Comparison of ENCODE assay signal across 1 cellular context in genomic region chr7:108062250-108063014, GRCh38.
TF ChIP-seq lines count a peak whose summit lies in the region.

No MANE protein-coding gene starts in this region.

TF ChIP-seq in SK-N-SH, 30 proteins besides CTCF, POLR2A, EP300 and RAD21 (continued from another document):
- TF ChIP-seq RXRA (IDR thresholded peaks at IDR 0.05; ENCODE audit: borderline replicate concordance, low read depth) (no peak), FOSL2 (IDR thresholded peaks at IDR 0.05; ENCODE audit: borderline replicate concordance, low read depth) (peak; percentile 16; the same call in 1 of the 2 replicates), TCF12 (IDR thresholded peaks at IDR 0.05) (peak; percentile 77)
- TF ChIP-seq, protein P1, sequence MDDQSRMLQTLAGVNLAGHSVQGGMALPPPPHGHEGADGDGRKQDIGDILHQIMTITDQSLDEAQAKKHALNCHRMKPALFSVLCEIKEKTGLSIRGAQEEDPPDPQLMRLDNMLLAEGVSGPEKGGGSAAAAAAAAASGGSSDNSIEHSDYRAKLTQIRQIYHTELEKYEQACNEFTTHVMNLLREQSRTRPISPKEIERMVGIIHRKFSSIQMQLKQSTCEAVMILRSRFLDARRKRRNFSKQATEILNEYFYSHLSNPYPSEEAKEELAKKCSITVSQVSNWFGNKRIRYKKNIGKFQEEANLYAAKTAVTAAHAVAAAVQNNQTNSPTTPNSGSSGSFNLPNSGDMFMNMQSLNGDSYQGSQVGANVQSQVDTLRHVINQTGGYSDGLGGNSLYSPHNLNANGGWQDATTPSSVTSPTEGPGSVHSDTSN (IDR thresholded peaks at IDR 0.05) = peak; percentile 63
TF ChIP-seq in SK-N-SH: peak in this region for 3.
